Comparison of ENCODE assay signal across 9 cellular contexts in the genomic region with DNA sequence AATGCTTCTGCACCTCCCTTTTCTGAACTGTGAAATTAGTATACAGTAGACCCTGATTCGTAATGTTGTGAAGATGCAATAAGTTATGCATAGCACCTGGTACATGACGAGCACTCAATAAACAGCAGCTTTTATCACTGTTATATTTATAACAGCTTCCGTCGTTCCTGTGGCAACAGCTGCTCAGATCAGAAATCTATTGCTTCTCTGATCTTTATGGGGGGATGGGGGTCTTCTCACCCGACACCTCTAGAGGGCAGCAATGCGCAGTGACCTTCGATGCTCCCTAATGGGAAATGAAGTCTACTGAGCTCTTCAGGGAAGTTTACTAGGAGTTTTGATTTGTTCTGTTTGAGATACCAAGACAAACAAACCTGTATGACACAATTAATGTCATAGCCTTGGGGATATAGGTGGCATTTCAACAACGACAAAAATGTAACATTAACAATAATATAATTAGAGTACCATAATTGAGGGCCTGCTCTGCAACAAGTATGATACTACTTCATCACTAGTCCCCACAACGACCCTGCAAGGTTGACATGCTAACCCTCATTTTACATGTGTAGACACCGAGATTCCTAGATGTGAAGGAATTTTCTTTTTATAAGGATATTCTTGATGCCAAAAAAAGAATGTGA.
DNase-seq lines count a peak whose midpoint lies in the region; ATAC-seq and TF ChIP-seq lines count a peak whose summit lies in the region.
"Had no signal": no experiment of that assay in that cellular context is flagged by ENCODE, and none has a peak within 500 bp of the region (broad histone marks: within the 10 kb centered on the region; RNA-seq: fewer than 3 reads in every experiment).

No MANE protein-coding gene starts in this region.

- no peaks in the 10 kb centered on the region for H4K20me1 ChIP-seq in neural progenitor cell (ENCODE audit: low read depth)

- intact Hi-C loops in Caco-2 (cut with micrococcal nuclease; ENCODE audit: unreplicated experiment) = no loop called here

- no peak overlapping the region for H3K27ac ChIP-seq in neural progenitor cell

- no peak overlapping the region for H3K4me3 ChIP-seq in Caco-2 (ENCODE audit: low read depth, low read length)
- H3K4me3 ChIP-seq in neural progenitor cell = no peak overlapping the region

- peaks cover 7% of the 10 kb centered on the region for H3K27me3 Mint-ChIP-seq in Caco-2 (ENCODE audit: insufficient read depth, unreplicated experiment)
- peaks cover 6% of the 10 kb centered on the region for H3K27me3 Mint-ChIP-seq in neural progenitor cell (ENCODE audit: insufficient read depth, low read depth)
- H3K27me3 Mint-ChIP-seq in type B pancreatic cell = peaks cover 63% of the 10 kb centered on the region

- no peaks in the 10 kb centered on the region for H3F3A ChIP-seq in neural progenitor cell (ENCODE audit: low read depth)

- H3K36me3 Mint-ChIP-seq in Caco-2 (ENCODE audit: insufficient read depth, unreplicated experiment) (no peaks in the 10 kb centered on the region), neural progenitor cell (no peaks in the 10 kb centered on the region), type B pancreatic cell (no peaks in the 10 kb centered on the region)
- H3K36me3 Mint-ChIP-seq: activated naive CD8-positive, alpha-beta T cell had no signal

- DNase-seq in Caco-2 = peak; percentile 60 to 63
- peak; percentile 0 for DNase-seq in NCI-H82 treated with DMSO at 0.1 percent for 48 hours (lab: John Stamatoyannopoulos, UW; ENCODE audit: unreplicated experiment)
- peak; percentile 49 to 52 for DNase-seq in activated CD8-positive, alpha-beta memory T cell treated with anti-CD3 and anti-CD28 coated beads for 4 hours (ENCODE audit: low read depth in 2 of 2)
- DNase-seq in erythroblast (lab: John Stamatoyannopoulos, UW) = peak; percentile 48 to 64
- peak; percentile 75 for DNase-seq in neural progenitor cell (ENCODE audit: low spot score)
- no peak for DNase-seq in type B pancreatic cell (ENCODE audit: extremely low spot score, unreplicated experiment)
- no peak for DNase-seq in NCI-H2196 treated with DMSO at 0.1 percent for 48 hours (lab: John Stamatoyannopoulos, UW; ENCODE audit: unreplicated experiment)

- no peak for TF ChIP-seq POLR2A in erythroblast (IDR thresholded peaks at IDR 0.05; ENCODE audit: low read length)

- TF ChIP-seq CTCF in Caco-2 (IDR thresholded peaks at IDR 0.05; ENCODE audit: insufficient read depth in 1 of 2, low read depth in 1 of 2, low read length in 1 of 2, severe bottlenecking in 1 of 2, unreplicated experiment in 1 of 2) = peak; percentile 52 to 72
- peak; percentile 88 for TF ChIP-seq CTCF in neural progenitor cell (IDR thresholded peaks at IDR 0.05)
- peak; percentile 82 for TF ChIP-seq CTCF in type B pancreatic cell (conservative IDR thresholded peaks at IDR 0.05)

- H3K4me3 Mint-ChIP-seq in Caco-2 (ENCODE audit: unreplicated experiment) (no peak overlapping the region), neural progenitor cell (no peak overlapping the region), type B pancreatic cell (no peak overlapping the region)
- H3K4me3 Mint-ChIP-seq: activated naive CD8-positive, alpha-beta T cell had no signal

- no peak overlapping the region for H3K9ac ChIP-seq in neural progenitor cell

- no peak overlapping the region for H2AFZ ChIP-seq in neural progenitor cell (replicated peaks)

- CTCF ChIA-PET in Caco-2 (lab: Charles Lee) = interaction anchor here (0.6 to 1.3 kb wide), 4 partner anchors 25 to 1083 kb away, joined by 3 to 5 read pairs (median 3); no protein-coding TSS in a partner anchor

- H3K4me1 Mint-ChIP-seq in Caco-2 (ENCODE audit: low read depth, unreplicated experiment) = no peaks in the 10 kb centered on the region
- peaks cover 4% of the 10 kb centered on the region for H3K4me1 Mint-ChIP-seq in neural progenitor cell
- peaks cover 5% of the 10 kb centered on the region for H3K4me1 Mint-ChIP-seq in type B pancreatic cell (ENCODE audit: unreplicated experiment)

- peak; percentile 83 for ATAC-seq in GM21529 (IDR thresholded peaks at IDR 0.05; ENCODE audit: unreplicated experiment)

- no peaks in the 10 kb centered on the region for H3K27me3 ChIP-seq in Caco-2 (replicated peaks; ENCODE audit: control insufficient read depth, insufficient read depth, low read length)
- H3K27me3 ChIP-seq in neural progenitor cell = no peaks in the 10 kb centered on the region

- no peak overlapping the region for H3K27ac Mint-ChIP-seq in Caco-2 (ENCODE audit: unreplicated experiment)
- peak overlapping the region; percentile 53 for H3K27ac Mint-ChIP-seq in neural progenitor cell
- H3K27ac Mint-ChIP-seq in type B pancreatic cell = no peak overlapping the region
- H3K27ac Mint-ChIP-seq: activated naive CD8-positive, alpha-beta T cell had no signal

- no peaks in the 10 kb centered on the region for H3K79me2 ChIP-seq in neural progenitor cell (ENCODE audit: low read depth)

- H3K4me2 ChIP-seq in neural progenitor cell = no peak overlapping the region

- H3K9me3 ChIP-seq in Caco-2 (no peaks in the 10 kb centered on the region), neural progenitor cell (ENCODE audit: low read depth) (no peaks in the 10 kb centered on the region)

- no TSS peak for BruUV-seq in Caco-2 (replicated peaks; lab: Mats Ljungman, UMichigan)

- H3K9me3 Mint-ChIP-seq in Caco-2 (ENCODE audit: unreplicated experiment) = no peaks in the 10 kb centered on the region
- H3K9me3 Mint-ChIP-seq in neural progenitor cell = no peaks in the 10 kb centered on the region
- peaks cover 4% of the 10 kb centered on the region for H3K9me3 Mint-ChIP-seq in type B pancreatic cell

- POLR2A ChIA-PET in Caco-2 (lab: Charles Lee) = no interaction called here

- H3K36me3 ChIP-seq in Caco-2 (ENCODE audit: control insufficient read depth, insufficient read depth, low read length) = no peaks in the 10 kb centered on the region
- no peaks in the 10 kb centered on the region for H3K36me3 ChIP-seq in neural progenitor cell

- no peaks in the 10 kb centered on the region for H3K4me1 ChIP-seq in Caco-2
- H3K4me1 ChIP-seq in neural progenitor cell = no peaks in the 10 kb centered on the region

Comparison
In these comparisons a context has a peak if more than half of its experiments do, and no peak if none do; other contexts are left out.
1. DNase-seq: peak in Caco-2 (2 of 2), NCI-H82 treated with DMSO at 0.1 percent for 48 hours (single experiment), activated CD8-positive, alpha-beta memory T cell treated with anti-CD3 and anti-CD28 coated beads for 4 hours (2 of 2), erythroblast (2 of 2) and neural progenitor cell (single experiment); none in type B pancreatic cell (single experiment) and NCI-H2196 treated with DMSO at 0.1 percent for 48 hours (single experiment).
2. Peak in every context shown above with its lines, with median percentiles within 50 percentile points of each other: CTCF ChIP-seq.